In the genomic region with DNA sequence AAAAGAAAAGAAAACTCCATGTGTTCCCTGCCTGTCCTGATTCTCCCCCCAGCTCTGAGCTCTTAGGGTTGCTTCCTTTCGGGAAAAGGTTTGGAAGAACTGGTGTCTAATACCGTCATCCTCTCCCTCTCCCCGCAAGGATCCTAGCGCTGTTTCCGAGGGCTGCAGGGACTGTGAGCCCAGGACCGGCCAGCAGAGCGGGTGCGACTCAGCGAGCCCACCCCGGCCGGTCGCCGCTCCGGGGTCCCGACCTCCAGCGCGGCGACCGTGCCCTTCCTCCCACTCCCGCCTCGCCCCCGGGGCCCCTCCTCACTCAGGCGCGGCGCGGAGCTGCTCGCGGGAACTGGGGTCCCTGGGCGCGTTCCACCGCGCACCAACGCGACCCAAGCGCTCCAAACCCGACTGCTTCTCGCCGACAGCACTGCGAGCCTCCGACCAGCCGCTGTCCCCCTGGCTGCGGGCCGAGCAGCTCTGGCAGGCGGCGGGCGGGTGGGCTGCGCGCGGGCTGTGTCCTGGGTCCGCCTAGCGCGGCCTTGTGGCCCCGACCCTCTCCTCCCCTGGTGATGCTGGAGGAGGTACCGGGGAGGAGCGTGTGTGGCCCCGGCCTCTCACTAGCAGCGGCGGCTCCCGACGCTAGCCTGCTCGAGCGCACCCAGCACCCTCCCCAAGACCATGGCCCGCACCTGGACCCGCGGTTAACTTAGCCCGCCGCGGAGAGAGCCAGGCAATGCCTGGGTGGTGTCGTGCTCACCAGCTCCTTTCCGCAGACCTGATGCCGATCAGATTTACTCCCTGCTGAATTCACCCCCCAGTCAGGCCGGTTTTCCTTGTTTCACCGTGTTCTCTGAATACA, we compare ENCODE assay signal across 8 cellular contexts. TPM values are rescaled to one million over a fixed set of nuclear protein-coding genes. Genes with fewer than 3 reads are reported as not detected.
A peak's percentile ranks its signal among the peaks of the same experiment; 100 is the strongest.
DNase-seq lines count a peak whose midpoint lies in the region; ATAC-seq, FAIRE-seq and TF ChIP-seq lines count a peak whose summit lies in the region.

A gene (minus strand): TSS at position 509 of the 853 bp plus-strand sequence. CDS start 12,484 bp downstream, outside the sequence.

- no TSS peak for BruUV-seq in mammary epithelial cell (replicated peaks; lab: Mats Ljungman, UMichigan)

- in situ Hi-C loops in mammary epithelial cell (cut with MboI; ENCODE audit: low sequenced_read_pairs in 2 of 2), result no loop called here

- POLR2A ChIA-PET in A549 (lab: Yijun Ruan, JAX), result no interaction called here

- peak within 1 kb of the TSS; percentile 59 for H3K9ac ChIP-seq in mammary epithelial cell (ENCODE audit: insufficient read depth, low read length)

- 25% methylated on average over 16 of the region's 73 CpGs for WGBS in A549 (ENCODE audit: missing lambda C conversion rate)
- under 1% methylated on average over 18 of the region's 73 CpGs for WGBS in mammary epithelial cell (ENCODE audit: low coverage, missing lambda C conversion rate)
- WGBS in spleen, 5 donors, result 1 to 5% (median 3%) methylated on average over 24 to 73 of the region's 73 CpGs

- no peaks in the 10 kb centered on the region for H3K79me2 ChIP-seq in mammary epithelial cell (ENCODE audit: insufficient read depth, low read length)

- intact Hi-C loops in mammary epithelial cell (cut with micrococcal nuclease), result loop anchor here (1.0 to 5.0 kb wide), 2 partner anchors 16 to 47 kb away; no protein-coding TSS in a partner anchor
- intact Hi-C loops in spleen (cut with DNase I; ENCODE audit: low total_unique reads), result no loop called here

- H3K4me2 ChIP-seq in A549 (peak within 1 kb of the TSS; percentile 99), mammary epithelial cell (ENCODE audit: insufficient read depth, low read depth, low read length) (peak within 1 kb of the TSS; percentile 98)

- peak within 1 kb of the TSS; percentile 98 for H2AFZ ChIP-seq in mammary epithelial cell (ENCODE audit: low read depth, low read length)

- H3K27me3 ChIP-seq in mammary epithelial cell (ENCODE audit: insufficient read depth, low read length) (no peaks in the 10 kb centered on the region), spleen (replicated peaks in 1 of 7) (peaks cover 0 to 64% (median 30%) of the 10 kb centered on the region in 7 donors)

- FAIRE-seq in A549 (lab: Jason Lieb, UNC), result no peak

- CTCF ChIA-PET in A549 (lab: Yijun Ruan, JAX) (interaction anchor here (1.0 kb wide), 1 partner anchor 8 kb away, joined by 3 read pairs; no protein-coding TSS in a partner anchor), mammary epithelial cell (lab: Charles Lee; ENCODE audit: low non-redundant PET) (interaction anchor here (0.6 kb wide), 1 partner anchor 16 kb away, joined by 3 read pairs; no protein-coding TSS in a partner anchor)

- dilution Hi-C loops in mammary epithelial cell (cut with HindIII; ENCODE audit: low sequenced_read_pairs), result no loop called here

- TF ChIP-seq EP300 in A549 (IDR thresholded peaks at IDR 0.05), result no peak

- peak within 1 kb of the TSS in 1 of 2 experiments; percentile 55; a peak in 2 of 6 replicates for H3K27ac ChIP-seq in A549
- H3K27ac ChIP-seq in mammary epithelial cell (ENCODE audit: insufficient read depth, low read depth, low read length), result peak within 1 kb of the TSS; percentile 55
- H3K27ac ChIP-seq in spleen, result peak within 1 kb of the TSS in 6 of 8 donors; percentile 49 to 81 (median 74)

- H3K4me1 ChIP-seq in A549 (no peaks in the 10 kb centered on the region), mammary epithelial cell (ENCODE audit: insufficient read depth, low read length) (peaks cover 42% of the 10 kb centered on the region), spleen (peaks cover 0 to 15% (median 11%) of the 10 kb centered on the region in 6 donors)

- H3K36me3 ChIP-seq in mammary epithelial cell (ENCODE audit: insufficient read depth, low read length), result no peaks in the 10 kb centered on the region
- no peaks in the 10 kb centered on the region for H3K36me3 ChIP-seq in spleen

- TF ChIP-seq POLR2A in A549 (IDR thresholded peaks at IDR 0.05; ENCODE audit: low read length), result no peak
- no peak for TF ChIP-seq POLR2A in spleen (IDR thresholded peaks at IDR 0.05)

- peak; percentile 6 to 20 for DNase-seq in A549 (ENCODE audit: low read depth in 1 of 2, low spot score in 1 of 2)
- DNase-seq in HuH-7 (ENCODE audit: low spot score), result peak; percentile 60
- DNase-seq in mammary epithelial cell, result peak; percentile 57
- DNase-seq in kidney glomerular epithelial cell (lab: John Stamatoyannopoulos, UW), result peak; percentile 6
- DNase-seq in spleen, result peak; percentile 79
- no peak for DNase-seq in SKM-1 treated with dmso at 0.1 percent for 144 hours (lab: John Stamatoyannopoulos, UW; ENCODE audit: unreplicated experiment)
- DNase-seq in NCI-H1694 treated with DMSO at 0.1 percent for 48 hours (lab: John Stamatoyannopoulos, UW), result no peak
- no peak for DNase-seq in activated CD8-positive, alpha-beta memory T cell treated with anti-CD3 and anti-CD28 coated beads, Interleukin-2, amount 50 U/mL, for 4 hours

- H3K4me3 ChIP-seq in A549, result peak within 1 kb of the TSS; percentile 62
- H3K4me3 ChIP-seq in mammary epithelial cell (replicated peaks in 1 of 3; ENCODE audit: insufficient read depth in 1 of 3, low read depth in 2 of 3, low read length in 3 of 3), result peak within 1 kb of the TSS; percentile 57 to 66 (median 57)
- peak within 1 kb of the TSS; percentile 10 to 65 (median 42) for H3K4me3 ChIP-seq in spleen

- H3K9me3 ChIP-seq in A549 (no peaks in the 10 kb centered on the region), mammary epithelial cell (replicated peaks; ENCODE audit: insufficient read depth, low read length) (no peaks in the 10 kb centered on the region), spleen (no peaks in the 10 kb centered on the region)

- TF ChIP-seq CTCF in A549 (IDR thresholded peaks at IDR 0.05) (no peak), mammary epithelial cell (conservative IDR thresholded peaks at IDR 0.05 in 1 of 2, IDR thresholded peaks at IDR 0.05 in 1 of 2; ENCODE audit: extremely low read depth in 1 of 2, insufficient read depth in 1 of 2, low read depth in 1 of 2, low read length in 2 of 2) (peak in 1 of 2 donors; percentile 1), spleen (IDR thresholded peaks at IDR 0.05 in 8 of 11, conservative IDR thresholded peaks at IDR 0.05 in 3 of 11) (peak in 1 of 11 experiments; percentile 8)

- TF ChIP-seq RAD21 in A549 (conservative IDR thresholded peaks at IDR 0.05 in 1 of 2, IDR thresholded peaks at IDR 0.05 in 1 of 2), result no peak

- H4K20me1 ChIP-seq in mammary epithelial cell (ENCODE audit: insufficient read depth, low read length), result no peaks in the 10 kb centered on the region

- peak; percentile 88 to 89 for ATAC-seq in A549

TF ChIP-seq in A549, 52 proteins besides CTCF, POLR2A, EP300 and RAD21 (continues in another document):
- TF ChIP-seq, protein P1, sequence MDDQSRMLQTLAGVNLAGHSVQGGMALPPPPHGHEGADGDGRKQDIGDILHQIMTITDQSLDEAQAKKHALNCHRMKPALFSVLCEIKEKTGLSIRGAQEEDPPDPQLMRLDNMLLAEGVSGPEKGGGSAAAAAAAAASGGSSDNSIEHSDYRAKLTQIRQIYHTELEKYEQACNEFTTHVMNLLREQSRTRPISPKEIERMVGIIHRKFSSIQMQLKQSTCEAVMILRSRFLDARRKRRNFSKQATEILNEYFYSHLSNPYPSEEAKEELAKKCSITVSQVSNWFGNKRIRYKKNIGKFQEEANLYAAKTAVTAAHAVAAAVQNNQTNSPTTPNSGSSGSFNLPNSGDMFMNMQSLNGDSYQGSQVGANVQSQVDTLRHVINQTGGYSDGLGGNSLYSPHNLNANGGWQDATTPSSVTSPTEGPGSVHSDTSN (IDR thresholded peaks at IDR 0.05), result no peak
- no peak for TF ChIP-seq NR3C1 (IDR thresholded peaks at IDR 0.05)
- TF ChIP-seq ZC3H11A (IDR thresholded peaks at IDR 0.05), result no peak
- TF ChIP-seq CHD4 (IDR thresholded peaks at IDR 0.05; ENCODE audit: borderline replicate concordance), result no peak
- TF ChIP-seq CBX2 (IDR thresholded peaks at IDR 0.05; ENCODE audit: borderline replicate concordance, low read depth), result no peak
- TF ChIP-seq RCOR1 (IDR thresholded peaks at IDR 0.05; ENCODE audit: low read depth, low read length), result no peak
- no peak for TF ChIP-seq ZSCAN20 (CRISPR knock-in tag; IDR thresholded peaks at IDR 0.05)
- no peak for TF ChIP-seq HOXA7 (CRISPR knock-in tag; IDR thresholded peaks at IDR 0.05)
- no peak for TF ChIP-seq BHLHE40 (IDR thresholded peaks at IDR 0.05; ENCODE audit: low read depth, low read length)
- TF ChIP-seq EHF (CRISPR knock-in tag; IDR thresholded peaks at IDR 0.05), result no peak
- TF ChIP-seq NPAS2 (CRISPR knock-in tag; IDR thresholded peaks at IDR 0.05; ENCODE audit: borderline replicate concordance), result no peak
- TF ChIP-seq, protein P2, sequence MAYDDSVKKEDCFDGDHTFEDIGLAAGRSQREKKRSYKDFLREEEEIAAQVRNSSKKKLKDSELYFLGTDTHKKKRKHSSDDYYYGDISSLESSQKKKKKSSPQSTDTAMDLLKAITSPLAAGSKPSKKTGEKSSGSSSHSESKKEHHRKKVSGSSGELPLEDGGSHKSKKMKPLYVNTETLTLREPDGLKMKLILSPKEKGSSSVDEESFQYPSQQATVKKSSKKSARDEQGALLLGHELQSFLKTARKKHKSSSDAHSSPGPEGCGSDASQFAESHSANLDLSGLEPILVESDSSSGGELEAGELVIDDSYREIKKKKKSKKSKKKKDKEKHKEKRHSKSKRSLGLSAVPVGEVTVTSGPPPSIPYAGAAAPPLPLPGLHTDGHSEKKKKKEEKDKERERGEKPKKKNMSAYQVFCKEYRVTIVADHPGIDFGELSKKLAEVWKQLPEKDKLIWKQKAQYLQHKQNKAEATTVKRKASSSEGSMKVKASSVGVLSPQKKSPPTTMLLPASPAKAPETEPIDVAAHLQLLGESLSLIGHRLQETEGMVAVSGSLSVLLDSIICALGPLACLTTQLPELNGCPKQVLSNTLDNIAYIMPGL (CRISPR knock-in tag; IDR thresholded peaks at IDR 0.05; ENCODE audit: borderline replicate concordance), result no peak
- TF ChIP-seq HEYL (CRISPR knock-in tag; IDR thresholded peaks at IDR 0.05), result no peak

RNA-seq across cellular contexts. Expression of the gene that starts here (rescaled TPM):
- 0.04 TPM in 1 of 2 replicates, not detected in the other for polyA plus RNA-seq in A549 (2011; rRNA removed)
- polyA plus RNA-seq in A549 (2012; cell fraction: cytosol; rRNA removed), result not detected in 2 replicates
- not detected in 2 replicates for polyA plus RNA-seq in A549 (2012; cell fraction: nucleus; rRNA removed)
- not detected in 3 replicates for polyA plus RNA-seq in A549 (2017; fragmentation: RNase III; extraction: RNeasy Plus Mini Kit Qiagen cat#74134 plus additional on column Dnase treatment)
- polyA minus RNA-seq in A549 (2011; rRNA and poly(A)+ RNA removed), result not detected in 2 replicates
- 1 to 10 TPM; 5.7 to 5.9 TPM for total RNA-seq in mammary epithelial cell
- 5.4 TPM for polyA plus RNA-seq in mammary epithelial cell
- 6.8 TPM for polyA minus RNA-seq in mammary epithelial cell
- total RNA-seq in spleen, result 10 to 100 TPM; 19.1 to 47.9 (median 30.1) TPM
- polyA plus RNA-seq in spleen, result 10 to 100 TPM in 2 of 3 donors, 1 to 10 TPM in 1; 8.9 to 17.6 (median 15.7) TPM

Comparison
In these comparisons a context has a peak if more than half of its experiments do, and no peak if none do; other contexts are left out.
1. Peak in DNase-seq, ATAC-seq, H3K4me3 ChIP-seq and H3K4me2 ChIP-seq in A549; RNA of the gene not detected or under 1 TPM.
2. DNase-seq: peak in HuH-7 (single experiment), mammary epithelial cell (single experiment), kidney glomerular epithelial cell (single experiment) and spleen (single experiment); none in SKM-1 treated with dmso at 0.1 percent for 144 hours (single experiment), NCI-H1694 treated with DMSO at 0.1 percent for 48 hours (single experiment) and activated CD8-positive, alpha-beta memory T cell treated with anti-CD3 and anti-CD28 coated beads, Interleukin-2, amount 50 U/mL, for 4 hours (single experiment).
3. Peak in every context shown above with its lines, with median percentiles within 50 percentile points of each other: H3K4me3 ChIP-seq.